ENCODE assay signal across 1 cellular context in the genomic region with DNA sequence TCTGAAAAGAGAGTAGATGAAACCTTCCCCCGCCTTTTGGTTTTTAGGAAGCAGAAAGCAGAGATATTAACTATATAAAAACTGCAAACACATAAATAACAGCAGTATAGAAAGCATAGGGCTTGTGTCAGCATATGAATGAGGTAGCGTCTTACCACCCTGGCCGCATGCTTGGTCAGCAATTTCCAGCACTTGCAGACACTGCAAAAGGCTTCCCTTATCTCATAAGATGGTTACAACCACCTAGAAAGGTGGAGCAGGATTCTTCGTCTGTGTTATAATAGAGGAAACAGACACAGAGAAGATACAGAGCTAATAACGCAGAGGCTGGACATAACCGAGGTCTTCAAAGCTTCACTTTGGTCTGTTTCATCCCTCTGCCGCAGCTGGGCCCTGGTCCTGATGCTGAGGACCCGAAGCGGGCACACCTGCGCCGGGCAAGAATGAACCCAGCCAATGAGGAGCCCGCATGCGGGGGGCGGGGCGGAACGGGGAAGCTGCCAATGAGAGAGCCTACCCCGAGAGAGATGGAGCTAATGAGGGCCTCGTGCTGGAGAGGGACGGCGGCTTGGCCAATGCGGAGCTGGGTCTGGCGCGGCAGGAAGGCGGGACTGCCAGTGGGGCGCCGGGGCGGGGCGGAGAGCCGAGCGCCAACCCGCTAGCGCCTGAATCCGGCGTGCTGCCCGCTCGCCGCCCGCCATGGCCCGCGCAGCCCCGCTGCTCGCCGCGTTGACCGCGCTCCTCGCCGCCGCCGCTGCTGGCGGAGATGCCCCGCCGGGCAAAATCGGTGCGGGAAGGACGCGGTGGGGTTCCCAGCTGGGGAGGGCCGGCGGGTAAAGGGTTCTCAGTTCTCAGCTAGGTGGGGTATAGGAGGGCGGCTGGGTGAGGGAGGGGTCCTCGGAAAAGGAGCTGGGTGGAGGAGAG.
A peak's percentile ranks its signal among the peaks of the same experiment; 100 is the strongest.
TF ChIP-seq lines count a peak whose summit lies in the region.

A gene with protein sequence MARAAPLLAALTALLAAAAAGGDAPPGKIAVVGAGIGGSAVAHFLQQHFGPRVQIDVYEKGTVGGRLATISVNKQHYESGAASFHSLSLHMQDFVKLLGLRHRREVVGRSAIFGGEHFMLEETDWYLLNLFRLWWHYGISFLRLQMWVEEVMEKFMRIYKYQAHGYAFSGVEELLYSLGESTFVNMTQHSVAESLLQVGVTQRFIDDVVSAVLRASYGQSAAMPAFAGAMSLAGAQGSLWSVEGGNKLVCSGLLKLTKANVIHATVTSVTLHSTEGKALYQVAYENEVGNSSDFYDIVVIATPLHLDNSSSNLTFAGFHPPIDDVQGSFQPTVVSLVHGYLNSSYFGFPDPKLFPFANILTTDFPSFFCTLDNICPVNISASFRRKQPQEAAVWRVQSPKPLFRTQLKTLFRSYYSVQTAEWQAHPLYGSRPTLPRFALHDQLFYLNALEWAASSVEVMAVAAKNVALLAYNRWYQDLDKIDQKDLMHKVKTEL (plus strand): TSS at position 677 of the 924 bp plus-strand sequence. CDS start 23 bp downstream, at position 700.

TF ChIP-seq in K562, 482 proteins besides CTCF, POLR2A, EP300 and RAD21 (continued from another document):
- TF ChIP-seq, protein P1, sequence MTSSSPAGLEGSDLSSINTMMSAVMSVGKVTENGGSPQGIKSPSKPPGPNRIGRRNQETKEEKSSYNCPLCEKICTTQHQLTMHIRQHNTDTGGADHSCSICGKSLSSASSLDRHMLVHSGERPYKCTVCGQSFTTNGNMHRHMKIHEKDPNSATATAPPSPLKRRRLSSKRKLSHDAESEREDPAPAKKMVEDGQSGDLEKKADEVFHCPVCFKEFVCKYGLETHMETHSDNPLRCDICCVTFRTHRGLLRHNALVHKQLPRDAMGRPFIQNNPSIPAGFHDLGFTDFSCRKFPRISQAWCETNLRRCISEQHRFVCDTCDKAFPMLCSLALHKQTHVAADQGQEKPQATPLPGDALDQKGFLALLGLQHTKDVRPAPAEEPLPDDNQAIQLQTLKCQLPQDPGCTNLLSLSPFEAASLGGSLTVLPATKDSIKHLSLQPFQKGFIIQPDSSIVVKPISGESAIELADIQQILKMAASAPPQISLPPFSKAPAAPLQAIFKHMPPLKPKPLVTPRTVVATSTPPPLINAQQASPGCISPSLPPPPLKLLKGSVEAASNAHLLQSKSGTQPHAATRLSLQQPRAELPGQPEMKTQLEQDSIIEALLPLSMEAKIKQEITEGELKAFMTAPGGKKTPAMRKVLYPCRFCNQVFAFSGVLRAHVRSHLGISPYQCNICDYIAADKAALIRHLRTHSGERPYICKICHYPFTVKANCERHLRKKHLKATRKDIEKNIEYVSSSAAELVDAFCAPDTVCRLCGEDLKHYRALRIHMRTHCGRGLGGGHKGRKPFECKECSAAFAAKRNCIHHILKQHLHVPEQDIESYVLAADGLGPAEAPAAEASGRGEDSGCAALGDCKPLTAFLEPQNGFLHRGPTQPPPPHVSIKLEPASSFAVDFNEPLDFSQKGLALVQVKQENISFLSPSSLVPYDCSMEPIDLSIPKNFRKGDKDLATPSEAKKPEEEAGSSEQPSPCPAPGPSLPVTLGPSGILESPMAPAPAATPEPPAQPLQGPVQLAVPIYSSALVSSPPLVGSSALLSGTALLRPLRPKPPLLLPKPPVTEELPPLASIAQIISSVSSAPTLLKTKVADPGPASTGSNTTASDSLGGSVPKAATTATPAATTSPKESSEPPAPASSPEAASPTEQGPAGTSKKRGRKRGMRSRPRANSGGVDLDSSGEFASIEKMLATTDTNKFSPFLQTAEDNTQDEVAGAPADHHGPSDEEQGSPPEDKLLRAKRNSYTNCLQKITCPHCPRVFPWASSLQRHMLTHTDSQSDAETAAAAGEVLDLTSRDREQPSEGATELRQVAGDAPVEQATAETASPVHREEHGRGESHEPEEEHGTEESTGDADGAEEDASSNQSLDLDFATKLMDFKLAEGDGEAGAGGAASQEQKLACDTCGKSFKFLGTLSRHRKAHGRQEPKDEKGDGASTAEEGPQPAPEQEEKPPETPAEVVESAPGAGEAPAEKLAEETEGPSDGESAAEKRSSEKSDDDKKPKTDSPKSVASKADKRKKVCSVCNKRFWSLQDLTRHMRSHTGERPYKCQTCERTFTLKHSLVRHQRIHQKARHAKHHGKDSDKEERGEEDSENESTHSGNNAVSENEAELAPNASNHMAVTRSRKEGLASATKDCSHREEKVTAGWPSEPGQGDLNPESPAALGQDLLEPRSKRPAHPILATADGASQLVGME (CRISPR knock-in tag; IDR thresholded peaks at IDR 0.05) = peak; percentile 99
- no peak; the same call in 1 of the 2 replicates for TF ChIP-seq CBX1 (IDR thresholded peaks at IDR 0.05; ENCODE audit: low read depth)
- TF ChIP-seq, protein P2, sequence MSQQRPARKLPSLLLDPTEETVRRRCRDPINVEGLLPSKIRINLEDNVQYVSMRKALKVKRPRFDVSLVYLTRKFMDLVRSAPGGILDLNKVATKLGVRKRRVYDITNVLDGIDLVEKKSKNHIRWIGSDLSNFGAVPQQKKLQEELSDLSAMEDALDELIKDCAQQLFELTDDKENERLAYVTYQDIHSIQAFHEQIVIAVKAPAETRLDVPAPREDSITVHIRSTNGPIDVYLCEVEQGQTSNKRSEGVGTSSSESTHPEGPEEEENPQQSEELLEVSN (IDR thresholded peaks at IDR 0.05; ENCODE audit: borderline replicate concordance in 1 of 2, extremely low read depth in 1 of 2, insufficient read depth in 1 of 2, insufficient read length in 1 of 2, low read depth in 1 of 2, low read length in 1 of 2, poor library complexity in 1 of 2, severe bottlenecking in 1 of 2) = peak; percentile 77 to 93
- TF ChIP-seq TBP (optimal IDR thresholded peaks at IDR 0.05; ENCODE audit: low read depth, low read length) = peak; percentile 61
- TF ChIP-seq ZNF77 (CRISPR knock-in tag; IDR thresholded peaks at IDR 0.05) = no peak
- TF ChIP-seq U2AF1 (optimal IDR thresholded peaks at IDR 0.05; ENCODE audit: low read depth, low read length) = no peak
- peak in 1 of 2 experiments; percentile 40; a peak in 1 of 4 replicates for TF ChIP-seq SRF (CRISPR knock-in tag; IDR thresholded peaks at IDR 0.05)
- TF ChIP-seq PCBP1 (IDR thresholded peaks at IDR 0.05; ENCODE audit: low read depth, low read length, poor library complexity, severe bottlenecking) = peak; percentile 73
- no peak for TF ChIP-seq FIP1L1 (IDR thresholded peaks at IDR 0.05; ENCODE audit: low read depth, low read length, poor library complexity, severe bottlenecking)
- peak; percentile 62 for TF ChIP-seq ZFX (CRISPR knock-in tag; IDR thresholded peaks at IDR 0.05)
- TF ChIP-seq HDAC1 (IDR thresholded peaks at IDR 0.05) = peak in 1 of 2 experiments; percentile 41; a peak in 1 of 4 replicates
- TF ChIP-seq GATAD2B (IDR thresholded peaks at IDR 0.05; ENCODE audit: borderline replicate concordance) = no peak
- no peak for TF ChIP-seq MED1 (CRISPR knock-in tag; IDR thresholded peaks at IDR 0.05; ENCODE audit: borderline replicate concordance)
- TF ChIP-seq ARNT (IDR thresholded peaks at IDR 0.05) = no peak
- no peak for TF ChIP-seq ZNF507 (tag; conservative IDR thresholded peaks at IDR 0.05)
- TF ChIP-seq FOXP1 (CRISPR knock-in tag; IDR thresholded peaks at IDR 0.05) = no peak
- no peak for TF ChIP-seq KAT2B (IDR thresholded peaks at IDR 0.05; ENCODE audit: low read depth, low read length)
- TF ChIP-seq, protein P3, sequence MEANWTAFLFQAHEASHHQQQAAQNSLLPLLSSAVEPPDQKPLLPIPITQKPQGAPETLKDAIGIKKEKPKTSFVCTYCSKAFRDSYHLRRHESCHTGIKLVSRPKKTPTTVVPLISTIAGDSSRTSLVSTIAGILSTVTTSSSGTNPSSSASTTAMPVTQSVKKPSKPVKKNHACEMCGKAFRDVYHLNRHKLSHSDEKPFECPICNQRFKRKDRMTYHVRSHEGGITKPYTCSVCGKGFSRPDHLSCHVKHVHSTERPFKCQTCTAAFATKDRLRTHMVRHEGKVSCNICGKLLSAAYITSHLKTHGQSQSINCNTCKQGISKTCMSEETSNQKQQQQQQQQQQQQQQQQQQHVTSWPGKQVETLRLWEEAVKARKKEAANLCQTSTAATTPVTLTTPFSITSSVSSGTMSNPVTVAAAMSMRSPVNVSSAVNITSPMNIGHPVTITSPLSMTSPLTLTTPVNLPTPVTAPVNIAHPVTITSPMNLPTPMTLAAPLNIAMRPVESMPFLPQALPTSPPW (CRISPR knock-in tag; IDR thresholded peaks at IDR 0.05) = peak; percentile 99
